8 cellular contexts compared by ENCODE assay signal in genomic region chr2:72893594-72894319, GRCh38. TPM values are rescaled to one million over a fixed set of nuclear protein-coding genes. Genes with fewer than 3 reads are reported as not detected.
A peak's percentile ranks its signal among the peaks of the same experiment; 100 is the strongest.
DNase-seq lines count a peak whose midpoint lies in the region; ATAC-seq and TF ChIP-seq lines count a peak whose summit lies in the region.

No MANE protein-coding gene starts in this region.

- ATAC-seq in GM18870 (IDR thresholded peaks at IDR 0.05; ENCODE audit: unreplicated experiment): peak; percentile 70
- ATAC-seq in HG03039 (IDR thresholded peaks at IDR 0.05; ENCODE audit: unreplicated experiment): peak; percentile 51
- peak; percentile 54 for ATAC-seq in activated T-helper 17 cell treated with anti-CD3 and anti-CD28 coated beads, Interleukin-2, amount 50 U/mL, for 72 hours (replicated peaks)
- peak; percentile 42 to 78 (median 68) for ATAC-seq in heart left ventricle

- 42 to 56% (median 47%) methylated on average over 15 of the region's 15 CpGs for WGBS in heart left ventricle, 4 donors

- no peak overlapping the region for H3K4me3 ChIP-seq in heart left ventricle

- no peaks in the 10 kb centered on the region for H3K9me3 Mint-ChIP-seq in activated T-helper 17 cell treated with anti-CD3 and anti-CD28 coated beads, Interleukin-2, amount 50 U/mL, for 72 hours

- H3K36me3 Mint-ChIP-seq in activated T-helper 17 cell treated with anti-CD3 and anti-CD28 coated beads, Interleukin-2, amount 50 U/mL, for 72 hours (ENCODE audit: low read depth): no peaks in the 10 kb centered on the region

- peak; percentile 54 for DNase-seq in COR-L47 (lab: John Stamatoyannopoulos, UW)
- DNase-seq in NCI-H446 (lab: John Stamatoyannopoulos, UW): peak; percentile 4 to 66
- peak in 1 of 5 donors; percentile 54 for DNase-seq in heart left ventricle
- DNase-seq in smooth muscle cell of the brain vasculature (ENCODE audit: low read depth, low spot score): peak; percentile 35
- DNase-seq in cerebellum (ENCODE audit: low spot score): no peak

- H3K27ac ChIP-seq in heart left ventricle: no peak overlapping the region

- peaks cover 43% of the 10 kb centered on the region for H3K27me3 Mint-ChIP-seq in activated T-helper 17 cell treated with anti-CD3 and anti-CD28 coated beads, Interleukin-2, amount 50 U/mL, for 72 hours

- peaks cover 0 to 28% (median 18%) of the 10 kb centered on the region in 12 donors for H3K4me1 ChIP-seq in heart left ventricle

- peaks cover 6% of the 10 kb centered on the region for H3K4me1 Mint-ChIP-seq in activated T-helper 17 cell treated with anti-CD3 and anti-CD28 coated beads, Interleukin-2, amount 50 U/mL, for 72 hours

- H3K27ac Mint-ChIP-seq in activated T-helper 17 cell treated with anti-CD3 and anti-CD28 coated beads, Interleukin-2, amount 50 U/mL, for 72 hours: no peak overlapping the region

- H3K36me3 ChIP-seq in heart left ventricle: peaks cover 0 to 19% (median 9%) of the 10 kb centered on the region in 9 donors

- no peak for TF ChIP-seq POLR2A in heart left ventricle (IDR thresholded peaks at IDR 0.05)

- H3K4me3 Mint-ChIP-seq in activated T-helper 17 cell treated with anti-CD3 and anti-CD28 coated beads, Interleukin-2, amount 50 U/mL, for 72 hours: no peak overlapping the region

- H3K9me3 ChIP-seq in heart left ventricle: no peaks in the 10 kb centered on the region

- H3K27me3 ChIP-seq in heart left ventricle: peaks cover 0 to 21% (median 9%) of the 10 kb centered on the region in 9 donors

- intact Hi-C loops in heart left ventricle (cut with DNase I): loop anchor here (1.0 to 10.0 kb wide), 13 partner anchors 79 to 284 kb away; partner anchors contain the start of gene SFXN5 (in 3 of the 10)

- peak; percentile 45 to 74 (median 58) for TF ChIP-seq CTCF in heart left ventricle (IDR thresholded peaks at IDR 0.05)

RNA-seq across cellular contexts. Expression of gene SPR, which starts 6.5 kb away (rescaled TPM):
- 10 to 100 TPM in 1 of 2 donors, 1 to 10 TPM in 1; 5.2 to 12.9 TPM for total RNA-seq in activated T-helper 17 cell treated with anti-CD3 and anti-CD28 coated beads, Interleukin-2, amount 50 U/mL, for 72 hours
- total RNA-seq in heart left ventricle (10 to 100 TPM; 33.1 to 64.7 (median 39.4) TPM), cerebellum (0.82 TPM)
- polyA plus RNA-seq in heart left ventricle: 10 to 100 TPM; 24.3 to 51.6 TPM

RNA-seq across cellular contexts. Expression of gene EMX1, which starts 23.6 kb away (rescaled TPM):
- total RNA-seq in activated T-helper 17 cell treated with anti-CD3 and anti-CD28 coated beads, Interleukin-2, amount 50 U/mL, for 72 hours: not detected
- total RNA-seq in heart left ventricle (not detected), cerebellum (not detected)
- polyA plus RNA-seq in heart left ventricle: not detected
